Comparison of ENCODE assay signal across 10 cellular contexts in genomic region chr9:71619926-71620325, GRCh38.
"Had no signal": no experiment of that assay in that cellular context is flagged by ENCODE, and none has a peak within 500 bp of the region (broad histone marks: within the 10 kb centered on the region; RNA-seq: fewer than 3 reads in every experiment).

No MANE protein-coding gene starts in this region.

- H3K9me3 Mint-ChIP-seq: HFFc6 had no signal

- H3K4me2 ChIP-seq: GM23338 had no signal

- H3K4me1 ChIP-seq: HAP-1 had no signal

- H3K36me3 ChIP-seq: HAP-1 had no signal

- DNase-seq: GM23248, GOT3, H7, H9, HCEC 1CT, HFFc6 had no signal

- H3K4me3 Mint-ChIP-seq: GM23338, H9, HFFc6 had no signal

- H3K9me3 ChIP-seq: HAP-1 had no signal

- H3K27ac Mint-ChIP-seq: GM23338, H9, HFFc6 had no signal

- ATAC-seq: GM23338, HCT116 had no signal

- FAIRE-seq: H1 had no signal

- H3K4me1 Mint-ChIP-seq: GM23338, H9 had no signal

- H3K4me3 ChIP-seq: GM23248, GM23338, HAP-1 had no signal

- H3K27ac ChIP-seq: GM23248 had no signal
